7 cellular contexts compared by ENCODE assay signal in the genomic region with DNA sequence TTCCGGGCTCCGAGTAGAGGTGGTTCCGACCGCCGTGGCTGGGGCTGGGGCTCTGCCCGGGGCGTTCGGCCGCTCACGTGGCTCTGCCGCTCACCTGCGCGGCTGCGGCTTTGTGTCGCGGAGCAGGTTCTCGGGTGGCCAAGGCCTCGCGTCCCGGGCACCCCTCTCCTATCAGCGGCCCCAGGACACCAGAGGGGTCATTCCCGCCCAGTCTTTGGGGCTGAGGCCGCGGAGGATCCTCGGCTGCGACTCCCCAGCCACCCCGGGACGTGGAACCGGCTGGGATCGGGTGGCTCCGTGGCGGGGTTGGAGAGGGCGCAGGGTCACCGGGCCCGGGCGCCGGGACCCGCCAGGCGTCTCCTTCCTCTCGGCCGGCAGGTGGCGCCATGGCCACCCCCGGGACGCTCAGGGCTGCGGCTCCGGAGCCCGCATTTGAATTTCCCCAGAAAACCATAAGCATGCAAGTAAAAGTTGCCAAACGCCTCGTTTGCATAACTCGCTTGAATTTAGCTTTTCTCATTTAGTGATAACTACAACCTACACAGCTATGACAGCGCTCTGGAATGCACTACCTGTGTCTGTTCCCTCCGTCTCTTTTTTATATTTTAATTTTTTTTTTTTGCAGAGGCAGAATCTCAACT. TPM values are rescaled to one million over a fixed set of nuclear protein-coding genes. Genes with fewer than 3 reads are reported as not detected.
A peak's percentile ranks its signal among the peaks of the same experiment; 100 is the strongest.
DNase-seq lines count a peak whose midpoint lies in the region; ATAC-seq and TF ChIP-seq lines count a peak whose summit lies in the region.

No MANE protein-coding gene starts in this region.

- H3K4me1 ChIP-seq in left ventricle myocardium inferior (peaks cover 18% of the 10 kb centered on the region), upper lobe of left lung (peaks cover 13 to 21% (median 18%) of the 10 kb centered on the region in 4 donors)

- H3K9me3 ChIP-seq in left ventricle myocardium inferior (replicated peaks) (no peaks in the 10 kb centered on the region), upper lobe of left lung (no peaks in the 10 kb centered on the region)

- H3K27ac ChIP-seq in left ventricle myocardium inferior (replicated peaks), result peak overlapping the region; percentile 29
- no peak overlapping the region for H3K27ac ChIP-seq in upper lobe of left lung

- peak overlapping the region; percentile 64 for H3K27ac Mint-ChIP-seq in progenitor cell of endocrine pancreas

- H3K4me3 ChIP-seq in left ventricle myocardium inferior (peak overlapping the region; percentile 76), upper lobe of left lung (peak overlapping the region; percentile 33 to 53 (median 44))

- H3K36me3 ChIP-seq in left ventricle myocardium inferior (no peaks in the 10 kb centered on the region), upper lobe of left lung (no peaks in the 10 kb centered on the region)

- peaks cover 7% of the 10 kb centered on the region for H3K36me3 Mint-ChIP-seq in progenitor cell of endocrine pancreas (ENCODE audit: insufficient read depth)

- ATAC-seq in HG03442 (IDR thresholded peaks at IDR 0.05; ENCODE audit: unreplicated experiment) (peak; percentile 50), SK-N-SH treated with all-trans-retinoic acid at 6 μM for 48 hours (peak; percentile 98), upper lobe of left lung (ENCODE audit: low FRiP score in 2 of 2) (peak; percentile 73 to 96)

- 4 to 7% methylated on average over 23 to 36 of the region's 52 CpGs for WGBS in upper lobe of left lung, 2 donors

- no peaks in the 10 kb centered on the region for H3K4me1 Mint-ChIP-seq in progenitor cell of endocrine pancreas (ENCODE audit: low read depth)

- peaks cover 48% of the 10 kb centered on the region for H3K27me3 ChIP-seq in left ventricle myocardium inferior (ENCODE audit: low read depth)
- peaks cover 0 to 17% (median 11%) of the 10 kb centered on the region in 4 donors for H3K27me3 ChIP-seq in upper lobe of left lung

- peaks cover 5% of the 10 kb centered on the region for H3K9me3 Mint-ChIP-seq in progenitor cell of endocrine pancreas (ENCODE audit: low read depth)

- peak overlapping the region; percentile 74 for H3K4me3 Mint-ChIP-seq in progenitor cell of endocrine pancreas (ENCODE audit: low read depth)

- no peak for TF ChIP-seq POLR2A in upper lobe of left lung (IDR thresholded peaks at IDR 0.05)

- H3K27me3 Mint-ChIP-seq in progenitor cell of endocrine pancreas, result no peaks in the 10 kb centered on the region

- no peak for TF ChIP-seq EP300 in upper lobe of left lung (IDR thresholded peaks at IDR 0.05)

- TF ChIP-seq CTCF in GM10266 (IDR thresholded peaks at IDR 0.05; ENCODE audit: control insufficient read depth, insufficient read depth, low read depth, missing control alignments), result peak; percentile 82
- TF ChIP-seq CTCF in left ventricle myocardium inferior (IDR thresholded peaks at IDR 0.05; ENCODE audit: borderline replicate concordance), result peak; percentile 96
- peak; percentile 97 for TF ChIP-seq CTCF in progenitor cell of endocrine pancreas (IDR thresholded peaks at IDR 0.05; ENCODE audit: unreplicated experiment)
- TF ChIP-seq CTCF in upper lobe of left lung (IDR thresholded peaks at IDR 0.05), result peak; percentile 81 to 88 (median 84)

- DNase-seq in GM10266 (ENCODE audit: extremely low spot score), result peak; percentile 91
- DNase-seq in activated naive CD8-positive, alpha-beta T cell treated with anti-CD3 and anti-CD28 coated beads, Interleukin-2, amount 50 U/mL, for 16 hours (ENCODE audit: low read depth, low spot score), result peak; percentile 40
- peak; percentile 61 for DNase-seq in left ventricle myocardium inferior
- DNase-seq in progenitor cell of endocrine pancreas (ENCODE audit: low spot score, unreplicated experiment), result peak; percentile 70
- DNase-seq in upper lobe of left lung, result peak; percentile 61 to 93

- intact Hi-C loops in left ventricle myocardium inferior (cut with micrococcal nuclease), result no loop called here

TF ChIP-seq in SK-N-SH treated with all-trans-retinoic acid at 6 μM for 48 hours, 23 proteins besides CTCF, POLR2A, EP300 and RAD21:
- TF ChIP-seq CREB5 (CRISPR knock-in tag; IDR thresholded peaks at IDR 0.05; ENCODE audit: low read depth) (no peak), ZNF70 (CRISPR knock-in tag; IDR thresholded peaks at IDR 0.05) (0 out of 2 replicates have a peak, but pooled peaks have one; percentile 18)

RNA-seq across cellular contexts. Expression of gene COL26A1, which starts 1.2 kb away (rescaled TPM):
- not detected for total RNA-seq in left ventricle myocardium inferior
- 44.5 and 46.2 TPM in 2 replicates for total RNA-seq in progenitor cell of endocrine pancreas
- 1 to 10 TPM in 1 of 6 donors, under 1 TPM in 3, not detected in 2; 0.20 to 1.0 (median 0.30) TPM for total RNA-seq in upper lobe of left lung

RNA-seq across cellular contexts. Expression of gene IFT22, which starts 42.2 kb away (rescaled TPM):
- total RNA-seq in left ventricle myocardium inferior (32.0 TPM), progenitor cell of endocrine pancreas (60.3 and 60.6 TPM in 2 replicates), upper lobe of left lung (10 to 100 TPM in 4 of 6 donors, 1 to 10 TPM in 2; 7.3 to 30.5 (median 17.3) TPM)

Comparison
In these comparisons a context has a peak if more than half of its experiments do, and no peak if none do; other contexts are left out.
1. DNase-seq: peak in every context shown above with its lines; median percentile 91 in GM10266; 77 in upper lobe of left lung; 70 in progenitor cell of endocrine pancreas; 61 in left ventricle myocardium inferior; 40 in activated naive CD8-positive, alpha-beta T cell treated with anti-CD3 and anti-CD28 coated beads, Interleukin-2, amount 50 U/mL, for 16 hours.
2. RNA of gene COL26A1, which starts 1.2 kb away (total RNA-seq): 44.5 to 46.2 TPM in progenitor cell of endocrine pancreas; 0.20 to 1.0 TPM in upper lobe of left lung and not detected in left ventricle myocardium inferior (single experiment); every median in the first group is over 10 times any median in the second.
3. Peak in every context shown above with its lines, with median percentiles within 50 percentile points of each other: CTCF ChIP-seq and ATAC-seq.